Comparison of ENCODE assay signal across 1 cellular context in the genomic region with DNA sequence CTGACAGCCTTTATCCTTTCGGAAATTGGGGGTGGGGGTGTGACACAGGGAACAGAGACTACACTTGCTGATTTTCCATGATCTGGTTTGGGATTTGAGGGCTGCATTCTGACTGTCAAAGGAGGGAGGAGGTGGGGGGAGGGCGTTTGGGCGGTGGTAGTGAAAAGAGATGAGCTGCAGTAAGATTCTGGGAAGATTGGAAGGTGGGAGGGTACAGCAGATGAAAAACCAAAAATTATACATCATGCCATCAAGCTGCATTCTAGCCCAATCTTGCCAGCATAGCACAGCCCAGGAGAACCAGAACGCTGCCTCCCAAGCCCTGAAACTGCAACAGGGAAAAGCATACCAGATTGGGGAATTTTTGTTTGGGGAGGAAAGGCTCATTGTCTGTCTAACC.
TF ChIP-seq lines count a peak whose summit lies in the region.

No MANE protein-coding gene starts in this region.

TF ChIP-seq in GM23338, 12 proteins besides CTCF, POLR2A, EP300 and RAD21 (continued from another document):
- no peak for TF ChIP-seq ZNF331 (CRISPR knock-in tag; IDR thresholded peaks at IDR 0.05; ENCODE audit: low read depth)
- no peak for TF ChIP-seq POLR2AphosphoS5 (IDR thresholded peaks at IDR 0.05; ENCODE audit: low read depth)
- TF ChIP-seq ZNF114 (CRISPR knock-in tag; IDR thresholded peaks at IDR 0.05), result no peak
- TF ChIP-seq EZH2phosphoT487 (IDR thresholded peaks at IDR 0.05; ENCODE audit: unreplicated experiment), result no peak
- TF ChIP-seq, protein P1, sequence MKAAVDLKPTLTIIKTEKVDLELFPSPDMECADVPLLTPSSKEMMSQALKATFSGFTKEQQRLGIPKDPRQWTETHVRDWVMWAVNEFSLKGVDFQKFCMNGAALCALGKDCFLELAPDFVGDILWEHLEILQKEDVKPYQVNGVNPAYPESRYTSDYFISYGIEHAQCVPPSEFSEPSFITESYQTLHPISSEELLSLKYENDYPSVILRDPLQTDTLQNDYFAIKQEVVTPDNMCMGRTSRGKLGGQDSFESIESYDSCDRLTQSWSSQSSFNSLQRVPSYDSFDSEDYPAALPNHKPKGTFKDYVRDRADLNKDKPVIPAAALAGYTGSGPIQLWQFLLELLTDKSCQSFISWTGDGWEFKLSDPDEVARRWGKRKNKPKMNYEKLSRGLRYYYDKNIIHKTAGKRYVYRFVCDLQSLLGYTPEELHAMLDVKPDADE (IDR thresholded peaks at IDR 0.05), result no peak
- no peak for TF ChIP-seq CREB1 (CRISPR knock-in tag; IDR thresholded peaks at IDR 0.05; ENCODE audit: low read depth)
